ENCODE assay signal across 10 cellular contexts in genomic region chr17:14310101-14310500, GRCh38. TPM values are rescaled to one million over a fixed set of nuclear protein-coding genes. Genes with fewer than 3 reads are reported as not detected.
DNase-seq lines count a peak whose midpoint lies in the region; ATAC-seq and TF ChIP-seq lines count a peak whose summit lies in the region.
"Had no signal": no experiment of that assay in that cellular context is flagged by ENCODE, and none has a peak within 500 bp of the region (broad histone marks: within the 10 kb centered on the region; RNA-seq: fewer than 3 reads in every experiment).

No MANE protein-coding gene starts in this region.

- no peaks in the 10 kb centered on the region for H3F3A ChIP-seq in PC-3 (ENCODE audit: low read length, unreplicated experiment)

- no peak overlapping the region for H3K9ac ChIP-seq in PC-3 (ENCODE audit: low read length)

- TF ChIP-seq POLR2A in heart left ventricle (IDR thresholded peaks at IDR 0.05) (no peak), suprapubic skin (IDR thresholded peaks at IDR 0.05) (no peak)

- peaks cover 0 to 49% (median 27%) of the 10 kb centered on the region in 12 donors for H3K4me1 ChIP-seq in heart left ventricle
- H3K4me1 ChIP-seq in lower lobe of right lung: peaks cover 18% of the 10 kb centered on the region
- peaks cover 24% of the 10 kb centered on the region for H3K4me1 ChIP-seq in suprapubic skin
- H3K4me1 ChIP-seq in PC-3 (ENCODE audit: insufficient read depth, low read length): no peaks in the 10 kb centered on the region
- no peaks in the 10 kb centered on the region for H3K4me1 ChIP-seq in aorta (ENCODE audit: control insufficient read depth in 1 of 2, insufficient read depth in 2 of 2, low read length in 2 of 2)

- TF ChIP-seq CTCF in heart left ventricle (IDR thresholded peaks at IDR 0.05) (no peak), coronary artery (IDR thresholded peaks at IDR 0.05) (no peak), lower lobe of right lung (IDR thresholded peaks at IDR 0.05) (no peak), suprapubic skin (IDR thresholded peaks at IDR 0.05) (no peak), PC-3 (conservative IDR thresholded peaks at IDR 0.05; ENCODE audit: low read depth, low read length) (no peak)

- no peak for TF ChIP-seq EP300 in suprapubic skin (IDR thresholded peaks at IDR 0.05)

- H3K9me3 ChIP-seq in heart left ventricle (no peaks in the 10 kb centered on the region), lower lobe of right lung (no peaks in the 10 kb centered on the region), suprapubic skin (no peaks in the 10 kb centered on the region), PC-3 (ENCODE audit: low read length) (no peaks in the 10 kb centered on the region), aorta (ENCODE audit: control insufficient read depth, low read length) (no peaks in the 10 kb centered on the region)

- intact Hi-C loops in heart left ventricle (cut with DNase I): no loop called here
- intact Hi-C loops in left cardiac atrium (cut with DNase I): no loop called here
- intact Hi-C loops in lower lobe of right lung (cut with DNase I): no loop called here
- intact Hi-C loops in PC-3 (cut with micrococcal nuclease): no loop called here
- intact Hi-C loops in aorta (cut with DNase I): no loop called here

- ATAC-seq in heart left ventricle (no peak), left cardiac atrium (no peak), lower lobe of right lung (no peak), PC-3 (no peak), aorta (ENCODE audit: low FRiP score) (no peak)

- no peaks in the 10 kb centered on the region for H3K9me2 ChIP-seq in PC-3 (replicated peaks; ENCODE audit: low read length)

- H3K4me2 ChIP-seq in PC-3 (ENCODE audit: low read length): no peak overlapping the region

- no TSS peak for BruUV-seq in PC-3 (replicated peaks; lab: Mats Ljungman, UMichigan)

- POLR2A ChIA-PET in PC-3 (lab: Charles Lee; ENCODE audit: unreplicated experiment): no interaction called here

- H3K27ac ChIP-seq in heart left ventricle (peak overlapping the region in 7 of 12 donors; percentile 18 to 74 (median 37)), coronary artery (no peak overlapping the region), lower lobe of right lung (no peak overlapping the region), suprapubic skin (no peak overlapping the region), PC-3 (ENCODE audit: low read length) (no peak overlapping the region), aorta (ENCODE audit: low read depth in 1 of 2, low read length in 2 of 2) (no peak overlapping the region)

- DNase-seq in heart left ventricle (no peak), left cardiac atrium (no peak), coronary artery (ENCODE audit: low spot score) (peak; percentile 46), lower lobe of right lung (no peak), suprapubic skin (ENCODE audit: low spot score in 2 of 2) (no peak), PC-3 (no peak), aorta (no peak), NCI-H446 treated with DMSO at 0.1 percent for 48 hours (lab: John Stamatoyannopoulos, UW) (no peak)
- DNase-seq: activated CD4-positive, alpha-beta memory T cell treated with anti-CD3 and anti-CD28 coated beads for 36 hours; OCI-M1 had no signal

- H3K4me3 ChIP-seq in heart left ventricle: peak overlapping the region in 11 of 12 donors; percentile 42 to 71 (median 59)
- H3K4me3 ChIP-seq in coronary artery: peak overlapping the region; percentile 75
- H3K4me3 ChIP-seq in lower lobe of right lung: peak overlapping the region; percentile 56
- H3K4me3 ChIP-seq in suprapubic skin: peak overlapping the region; percentile 57
- no peak overlapping the region for H3K4me3 ChIP-seq in PC-3 (ENCODE audit: low read length)
- no peak overlapping the region for H3K4me3 ChIP-seq in aorta (ENCODE audit: low read length in 2 of 2)

- H3K79me2 ChIP-seq in PC-3 (ENCODE audit: low read length): no peaks in the 10 kb centered on the region

- WGBS in heart left ventricle, 4 donors: 34 to 65% (median 45%) methylated on average over 13 of the region's 13 CpGs
- WGBS in suprapubic skin: 52% methylated on average over 12 of the region's 13 CpGs
- WGBS in aorta, 2 donors: 50 to 60% methylated on average over 13 of the region's 13 CpGs

- no peaks in the 10 kb centered on the region for H4K20me1 ChIP-seq in PC-3 (ENCODE audit: low read length)

- peaks cover 0 to 40% (median 9%) of the 10 kb centered on the region in 9 donors for H3K27me3 ChIP-seq in heart left ventricle
- peaks cover 37% of the 10 kb centered on the region for H3K27me3 ChIP-seq in lower lobe of right lung (ENCODE audit: low read depth)
- H3K27me3 ChIP-seq in suprapubic skin: peaks cover 21% of the 10 kb centered on the region
- H3K27me3 ChIP-seq in PC-3 (ENCODE audit: low read length): peaks cover 77% of the 10 kb centered on the region
- no peaks in the 10 kb centered on the region for H3K27me3 ChIP-seq in aorta (ENCODE audit: control insufficient read depth in 1 of 2, insufficient read depth in 2 of 2, low read length in 1 of 2)

- H3K36me3 ChIP-seq in heart left ventricle (no peaks in the 10 kb centered on the region), lower lobe of right lung (no peaks in the 10 kb centered on the region), suprapubic skin (no peaks in the 10 kb centered on the region), PC-3 (ENCODE audit: low read depth, low read length) (no peaks in the 10 kb centered on the region), aorta (ENCODE audit: control insufficient read depth in 1 of 2, insufficient read depth in 2 of 2, low read length in 1 of 2) (no peaks in the 10 kb centered on the region)

- no peak overlapping the region for H2AFZ ChIP-seq in PC-3 (ENCODE audit: low read length)

- CTCF ChIA-PET in PC-3 (lab: Charles Lee): no interaction called here

RNA-seq across cellular contexts. Expression of gene HS3ST3B1, which starts 9.2 kb away (rescaled TPM):
- total RNA-seq in heart left ventricle (1 to 10 TPM; 1.8 to 3.9 (median 3.4) TPM), left cardiac atrium (1 to 10 TPM in 1 of 2 donors, under 1 TPM in 1; 0.82 to 1.3 TPM), lower lobe of right lung (3.4 TPM), suprapubic skin (10 to 100 TPM in 3 of 4 donors, 1 to 10 TPM in 1; 7.3 to 21.2 (median 14.7) TPM), PC-3 (2014; rRNA removed) (0.33 and 0.52 TPM in 2 replicates), aorta (1 to 10 TPM in 1 of 2 donors, under 1 TPM in 1; 0.63 to 1.3 TPM)
- polyA plus RNA-seq in heart left ventricle (1 to 10 TPM in 1 of 2 donors, under 1 TPM in 1; 0.61 to 2.3 TPM), aorta (under 1 TPM in 1 of 2 donors, not detected in 1; 0.05 TPM)

Comparison
In these comparisons a context has a peak if more than half of its experiments do, and no peak if none do; other contexts are left out.
1. H3K27ac ChIP-seq: peak in heart left ventricle (7 of 12); none in coronary artery (0 of 2), lower lobe of right lung (single experiment), suprapubic skin (single experiment), PC-3 (single experiment) and aorta (0 of 2).
2. H3K4me3 ChIP-seq: peak in heart left ventricle (11 of 12), coronary artery (single experiment), lower lobe of right lung (single experiment) and suprapubic skin (single experiment); none in PC-3 (single experiment) and aorta (0 of 2).